Comparison of ENCODE assay signal across 1 cellular context in genomic region chr7:73852500-73852899, GRCh38.
TF ChIP-seq lines count a peak whose summit lies in the region.

No MANE protein-coding gene starts in this region.

TF ChIP-seq in H1, 55 proteins besides CTCF, POLR2A, EP300 and RAD21:
- TF ChIP-seq EGR1 (IDR thresholded peaks at IDR 0.05; ENCODE audit: borderline replicate concordance, low read depth, low read length) (no peak), NANOG (IDR thresholded peaks at IDR 0.05; ENCODE audit: insufficient read depth, low read depth, low read length, poor library complexity, severe bottlenecking) (no peak), SIN3A (conservative IDR thresholded peaks at IDR 0.05 in 1 of 2, IDR thresholded peaks at IDR 0.05 in 1 of 2; ENCODE audit: low read depth in 1 of 2, low read length in 2 of 2) (no peak), SP2 (IDR thresholded peaks at IDR 0.05; ENCODE audit: low read length) (no peak), TAF1 (IDR thresholded peaks at IDR 0.05; ENCODE audit: low read depth, low read length) (no peak), PHF8 (conservative IDR thresholded peaks at IDR 0.05; ENCODE audit: low read depth, low read length) (no peak), CREB1 (IDR thresholded peaks at IDR 0.05) (no peak), ASH2L (IDR thresholded peaks at IDR 0.05; ENCODE audit: low read length) (no peak), BACH1 (IDR thresholded peaks at IDR 0.05; ENCODE audit: low read length) (no peak), JUN (IDR thresholded peaks at IDR 0.05; ENCODE audit: low read depth, low read length) (no peak), CTBP2 (IDR thresholded peaks at IDR 0.05; ENCODE audit: borderline replicate concordance, insufficient read depth, insufficient read length, low read length) (no peak), JUND (IDR thresholded peaks at IDR 0.05; ENCODE audit: low read length) (no peak), BRCA1 (IDR thresholded peaks at IDR 0.05; ENCODE audit: low read depth, low read length) (no peak), FOSL1 (IDR thresholded peaks at IDR 0.05; ENCODE audit: insufficient read depth, low read depth, low read length) (no peak)
